In genomic region chr12:131455581-131456110, GRCh38 we compare ENCODE assay signal across 15 cellular contexts.
"Had no signal": no experiment of that assay in that cellular context is flagged by ENCODE, and none has a peak within 500 bp of the region (broad histone marks: within the 10 kb centered on the region; RNA-seq: fewer than 3 reads in every experiment).

No MANE protein-coding gene starts in this region.

- H3K27ac ChIP-seq: dorsolateral prefrontal cortex, left lung, lower lobe of right lung, prostate gland, right atrium auricular region, suprapubic skin, thyroid gland had no signal

- DNase-seq: central memory CD4-positive, alpha-beta T cell; dorsolateral prefrontal cortex; effector CD4-positive, alpha-beta T cell; left cardiac atrium; lower lobe of right lung; naive thymus-derived CD8-positive, alpha-beta T cell; stimulated activated CD4-positive, alpha-beta T cell treated with anti-CD3 and anti-CD28 coated beads, Interleukin-4, amount 100 ng/mL, for 4 hours; stimulated activated naive CD8-positive, alpha-beta T cell treated with anti-CD3 and anti-CD28 coated beads, Interleukin-15, Interleukin-2, amounts not matched to agents 100 U/mL and 50 U/mL, for 24 hours; thyroid gland; trophoblast cell had no signal

- H3K27ac Mint-ChIP-seq: naive thymus-derived CD8-positive, alpha-beta T cell; stimulated activated memory B cell treated with anti-CD40 and anti-IgM and Interleukin-4, amounts not matched to agents 10 μg/mL and 1 μg/mL and 100 μg/mL, for 72 hours had no signal

- H3K27me3 ChIP-seq: right atrium auricular region, thyroid gland had no signal

- H3K9me3 ChIP-seq: left lung, lower lobe of right lung, prostate gland, thyroid gland had no signal

- H3K36me3 Mint-ChIP-seq: stimulated activated memory B cell treated with anti-CD40 and anti-IgM and Interleukin-4, amounts not matched to agents 10 μg/mL and 1 μg/mL and 100 μg/mL, for 72 hours had no signal

- H3K4me3 ChIP-seq: dorsolateral prefrontal cortex, left lung, lower lobe of right lung, prostate gland, right atrium auricular region, suprapubic skin, thyroid gland had no signal

- H3K4me3 Mint-ChIP-seq: naive thymus-derived CD8-positive, alpha-beta T cell; stimulated activated memory B cell treated with anti-CD40 and anti-IgM and Interleukin-4, amounts not matched to agents 10 μg/mL and 1 μg/mL and 100 μg/mL, for 72 hours had no signal

- H3K4me1 ChIP-seq: left lung, lower lobe of right lung, prostate gland, right atrium auricular region, suprapubic skin, thyroid gland had no signal

- H3K36me3 ChIP-seq: left lung, lower lobe of right lung, prostate gland, right atrium auricular region, suprapubic skin, thyroid gland had no signal

- ATAC-seq: left cardiac atrium; left lung; naive thymus-derived CD8-positive, alpha-beta T cell; stimulated activated memory B cell treated with anti-CD40 and anti-IgM and Interleukin-4, amounts not matched to agents 10 μg/mL and 1 μg/mL and 100 μg/mL, for 72 hours had no signal
